ENCODE assay signal across 1 cellular context in the genomic region with DNA sequence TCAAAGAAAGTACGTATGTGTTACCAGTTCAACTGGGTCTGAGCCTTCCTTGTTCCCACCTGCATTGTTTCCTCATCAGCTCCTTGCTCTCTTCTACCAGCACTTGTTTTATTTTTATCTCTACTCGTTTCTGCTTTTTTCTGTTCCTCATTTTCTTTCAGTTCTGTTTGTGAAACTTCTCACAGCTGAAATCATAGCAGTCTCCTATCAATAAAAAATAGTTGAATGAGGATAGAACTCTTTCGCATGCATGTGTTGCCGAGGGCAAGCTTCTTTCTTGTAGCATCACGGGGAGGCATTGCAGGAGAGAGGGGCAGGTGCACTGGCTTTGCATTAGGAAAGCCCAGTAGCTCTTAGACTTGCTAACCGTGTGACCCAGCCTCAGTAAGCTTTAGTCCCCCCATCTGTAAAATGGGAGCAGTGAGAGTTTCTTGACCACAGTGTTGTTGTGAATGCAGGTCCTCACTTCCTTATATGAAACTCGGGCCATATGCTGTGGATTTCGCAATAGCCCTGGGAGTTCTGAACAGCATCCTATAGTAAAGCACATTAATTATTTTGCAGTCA.
TF ChIP-seq lines count a peak whose summit lies in the region.

No MANE protein-coding gene starts in this region.

TF ChIP-seq in GM12878, 131 proteins besides CTCF, POLR2A, EP300 and RAD21 (continued from another document and continues in another):
- TF ChIP-seq, protein P1, sequence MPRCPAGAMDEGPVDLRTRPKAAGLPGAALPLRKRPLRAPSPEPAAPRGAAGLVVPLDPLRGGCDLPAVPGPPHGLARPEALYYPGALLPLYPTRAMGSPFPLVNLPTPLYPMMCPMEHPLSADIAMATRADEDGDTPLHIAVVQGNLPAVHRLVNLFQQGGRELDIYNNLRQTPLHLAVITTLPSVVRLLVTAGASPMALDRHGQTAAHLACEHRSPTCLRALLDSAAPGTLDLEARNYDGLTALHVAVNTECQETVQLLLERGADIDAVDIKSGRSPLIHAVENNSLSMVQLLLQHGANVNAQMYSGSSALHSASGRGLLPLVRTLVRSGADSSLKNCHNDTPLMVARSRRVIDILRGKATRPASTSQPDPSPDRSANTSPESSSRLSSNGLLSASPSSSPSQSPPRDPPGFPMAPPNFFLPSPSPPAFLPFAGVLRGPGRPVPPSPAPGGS (IDR thresholded peaks at IDR 0.05; ENCODE audit: borderline replicate concordance, insufficient read depth, low read depth, low read length, poor library complexity, severe bottlenecking): no peak
- no peak for TF ChIP-seq CREB1 (IDR thresholded peaks at IDR 0.05; ENCODE audit: low read depth)
- TF ChIP-seq WRNIP1 (IDR thresholded peaks at IDR 0.05; ENCODE audit: borderline replicate concordance, low read depth, low read length): no peak
- no peak for TF ChIP-seq ZNF592 (IDR thresholded peaks at IDR 0.05)
- TF ChIP-seq BCLAF1 (IDR thresholded peaks at IDR 0.05): no peak
- TF ChIP-seq ZNF217 (IDR thresholded peaks at IDR 0.05): peak; percentile 83; the same call in 1 of the 2 replicates
- TF ChIP-seq CUX1 (IDR thresholded peaks at IDR 0.05; ENCODE audit: insufficient replicate concordance, low read depth, low read length): no peak
- TF ChIP-seq MYC (IDR thresholded peaks at IDR 0.05; ENCODE audit: insufficient read depth, insufficient read length, insufficient replicate concordance, low read length, severe bottlenecking): no peak
- TF ChIP-seq ATF7 (IDR thresholded peaks at IDR 0.05; ENCODE audit: low read depth): peak; percentile 64
- no peak for TF ChIP-seq NFXL1 (IDR thresholded peaks at IDR 0.05; ENCODE audit: borderline replicate concordance)
- peak; percentile 40 to 88; a peak in 2 of 4 replicates for TF ChIP-seq CEBPB (IDR thresholded peaks at IDR 0.05; ENCODE audit: borderline replicate concordance in 1 of 2, low read depth in 2 of 2, low read length in 2 of 2)
- no peak for TF ChIP-seq RBBP5 (conservative IDR thresholded peaks at IDR 0.05)
- no peak for TF ChIP-seq ZBED1 (IDR thresholded peaks at IDR 0.05; ENCODE audit: borderline replicate concordance)
- no peak for TF ChIP-seq ZZZ3 (IDR thresholded peaks at IDR 0.05; ENCODE audit: control insufficient read depth, insufficient read length, low read depth)
- TF ChIP-seq ESRRA (IDR thresholded peaks at IDR 0.05; ENCODE audit: low read length): no peak
- TF ChIP-seq CHD1 (IDR thresholded peaks at IDR 0.05; ENCODE audit: low read depth, low read length): no peak
- TF ChIP-seq TBL1XR1 (IDR thresholded peaks at IDR 0.05; ENCODE audit: low read depth, low read length): no peak
- TF ChIP-seq NBN (IDR thresholded peaks at IDR 0.05): peak; percentile 76
- TF ChIP-seq NR2C1 (IDR thresholded peaks at IDR 0.05): no peak
- TF ChIP-seq NFIC (IDR thresholded peaks at IDR 0.05; ENCODE audit: low read depth, low read length): peak; percentile 86
- 0 out of 2 replicates have a peak, but pooled peaks have one; percentile 11 for TF ChIP-seq TCF12 (IDR thresholded peaks at IDR 0.05; ENCODE audit: low read depth, low read length)
- no peak for TF ChIP-seq KDM1A (IDR thresholded peaks at IDR 0.05; ENCODE audit: borderline replicate concordance)
- peak; percentile 33 for TF ChIP-seq KLF5 (IDR thresholded peaks at IDR 0.05; ENCODE audit: partially characterized antibody)
- TF ChIP-seq RUNX3 (IDR thresholded peaks at IDR 0.05; ENCODE audit: low read length): peak; percentile 60; the same call in 1 of the 2 replicates
- TF ChIP-seq MEF2B (IDR thresholded peaks at IDR 0.05; ENCODE audit: partially characterized antibody, poor library complexity, severe bottlenecking): peak; percentile 75
- TF ChIP-seq, protein P2, sequence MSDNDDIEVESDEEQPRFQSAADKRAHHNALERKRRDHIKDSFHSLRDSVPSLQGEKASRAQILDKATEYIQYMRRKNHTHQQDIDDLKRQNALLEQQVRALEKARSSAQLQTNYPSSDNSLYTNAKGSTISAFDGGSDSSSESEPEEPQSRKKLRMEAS (IDR thresholded peaks at IDR 0.05; ENCODE audit: low read depth, low read length): no peak
- TF ChIP-seq SMARCA5 (IDR thresholded peaks at IDR 0.05): peak; percentile 86; the same call in 1 of the 2 replicates
- TF ChIP-seq, protein P3, sequence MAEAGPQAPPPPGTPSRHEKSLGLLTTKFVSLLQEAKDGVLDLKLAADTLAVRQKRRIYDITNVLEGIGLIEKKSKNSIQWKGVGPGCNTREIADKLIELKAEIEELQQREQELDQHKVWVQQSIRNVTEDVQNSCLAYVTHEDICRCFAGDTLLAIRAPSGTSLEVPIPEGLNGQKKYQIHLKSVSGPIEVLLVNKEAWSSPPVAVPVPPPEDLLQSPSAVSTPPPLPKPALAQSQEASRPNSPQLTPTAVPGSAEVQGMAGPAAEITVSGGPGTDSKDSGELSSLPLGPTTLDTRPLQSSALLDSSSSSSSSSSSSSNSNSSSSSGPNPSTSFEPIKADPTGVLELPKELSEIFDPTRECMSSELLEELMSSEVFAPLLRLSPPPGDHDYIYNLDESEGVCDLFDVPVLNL (IDR thresholded peaks at IDR 0.05; ENCODE audit: low read depth, low read length): no peak
- TF ChIP-seq TCF7 (IDR thresholded peaks at IDR 0.05; ENCODE audit: borderline replicate concordance): 0 out of 2 replicates have a peak, but pooled peaks have one; percentile 43
- TF ChIP-seq POLR2AphosphoS5 (IDR thresholded peaks at IDR 0.05; ENCODE audit: low read length): no peak
- no peak for TF ChIP-seq ZNF24 (IDR thresholded peaks at IDR 0.05)
- TF ChIP-seq PML (IDR thresholded peaks at IDR 0.05; ENCODE audit: low read length): no peak
- TF ChIP-seq RAD51 (IDR thresholded peaks at IDR 0.05): no peak
- peak; percentile 74 for TF ChIP-seq EED (IDR thresholded peaks at IDR 0.05; ENCODE audit: low read depth)
- no peak for TF ChIP-seq LARP7 (IDR thresholded peaks at IDR 0.05)
- TF ChIP-seq ZNF274 (IDR thresholded peaks at IDR 0.05; ENCODE audit: insufficient read depth, insufficient read length): no peak
- no peak for TF ChIP-seq TAF1 (IDR thresholded peaks at IDR 0.05; ENCODE audit: borderline replicate concordance, low read depth, low read length)
- TF ChIP-seq FOXK2 (IDR thresholded peaks at IDR 0.05): no peak
- TF ChIP-seq MEF2A (IDR thresholded peaks at IDR 0.05; ENCODE audit: insufficient read depth, low read depth, low read length): peak; percentile 78
- TF ChIP-seq, protein P4, sequence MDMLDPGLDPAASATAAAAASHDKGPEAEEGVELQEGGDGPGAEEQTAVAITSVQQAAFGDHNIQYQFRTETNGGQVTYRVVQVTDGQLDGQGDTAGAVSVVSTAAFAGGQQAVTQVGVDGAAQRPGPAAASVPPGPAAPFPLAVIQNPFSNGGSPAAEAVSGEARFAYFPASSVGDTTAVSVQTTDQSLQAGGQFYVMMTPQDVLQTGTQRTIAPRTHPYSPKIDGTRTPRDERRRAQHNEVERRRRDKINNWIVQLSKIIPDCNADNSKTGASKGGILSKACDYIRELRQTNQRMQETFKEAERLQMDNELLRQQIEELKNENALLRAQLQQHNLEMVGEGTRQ (IDR thresholded peaks at IDR 0.05; ENCODE audit: borderline replicate concordance, low read depth, low read length): no peak
- no peak for TF ChIP-seq SMAD5 (IDR thresholded peaks at IDR 0.05; ENCODE audit: low read depth)
- no peak for TF ChIP-seq ASH2L (IDR thresholded peaks at IDR 0.05; ENCODE audit: borderline replicate concordance, low read depth)
- TF ChIP-seq SKIL (IDR thresholded peaks at IDR 0.05; ENCODE audit: low read depth, poor library complexity, severe bottlenecking): no peak
- no peak for TF ChIP-seq PAX8 (IDR thresholded peaks at IDR 0.05)
- peak; percentile 72 for TF ChIP-seq DPF2 (IDR thresholded peaks at IDR 0.05)
- no peak for TF ChIP-seq NRF1 (conservative IDR thresholded peaks at IDR 0.05; ENCODE audit: low read depth, low read length)
- TF ChIP-seq POU2F2 (IDR thresholded peaks at IDR 0.05; ENCODE audit: borderline replicate concordance, low read depth, low read length): no peak; the same call in 2 of the 3 replicates
